Comparison of ENCODE assay signal across 13 cellular contexts in the genomic region with DNA sequence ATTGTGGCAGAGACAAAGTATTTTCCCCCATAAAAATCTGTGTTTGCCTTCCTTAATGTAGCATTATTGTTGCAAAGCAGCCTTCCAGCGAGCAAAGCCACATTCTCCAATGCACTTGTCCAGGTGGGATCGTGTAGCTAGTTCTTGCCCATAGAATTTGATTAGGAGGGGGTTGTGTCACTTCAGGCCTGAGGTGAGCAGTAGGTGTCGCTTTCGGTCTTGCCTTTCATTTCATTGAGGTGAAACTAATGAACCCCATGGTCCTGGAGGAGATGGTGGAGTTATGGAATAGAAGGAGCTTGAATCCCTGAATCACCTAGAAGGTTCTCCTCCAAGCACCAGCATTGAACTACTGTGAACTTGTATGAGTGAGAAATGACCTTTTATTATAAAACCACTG.
DNase-seq lines count a peak whose midpoint lies in the region; TF ChIP-seq lines count a peak whose summit lies in the region.
"Had no signal": no experiment of that assay in that cellular context is flagged by ENCODE, and none has a peak within 500 bp of the region (broad histone marks: within the 10 kb centered on the region; RNA-seq: fewer than 3 reads in every experiment).

No MANE protein-coding gene starts in this region.

- no peak for TF ChIP-seq POLR2A in suprapubic skin (IDR thresholded peaks at IDR 0.05)

- H3K27me3 ChIP-seq in brain microvascular endothelial cell (replicated peaks) (no peaks in the 10 kb centered on the region), liver (ENCODE audit: control insufficient read depth in 4 of 4, insufficient read depth in 4 of 4, low read length in 3 of 4) (no peaks in the 10 kb centered on the region), suprapubic skin (no peaks in the 10 kb centered on the region)

- peak; percentile 75 for TF ChIP-seq CTCF in LNCaP clone FGC (IDR thresholded peaks at IDR 0.05; ENCODE audit: control insufficient read depth, extremely low read depth, insufficient read depth)
- peak; percentile 15 for TF ChIP-seq CTCF in brain microvascular endothelial cell (IDR thresholded peaks at IDR 0.05; ENCODE audit: low read depth, low read length, missing control alignments)
- TF ChIP-seq CTCF in liver (IDR thresholded peaks at IDR 0.05; ENCODE audit: low read depth, low read length, missing input control): peak; percentile 6
- no peak for TF ChIP-seq CTCF in suprapubic skin (IDR thresholded peaks at IDR 0.05)

- H3K4me1 ChIP-seq in liver (ENCODE audit: control insufficient read depth in 4 of 4, insufficient read depth in 4 of 4, low read length in 3 of 4): no peaks in the 10 kb centered on the region
- H3K4me1 ChIP-seq in suprapubic skin: no peaks in the 10 kb centered on the region

- no peak overlapping the region for H3K4me3 ChIP-seq in LNCaP clone FGC (ENCODE audit: low read depth, low read length)
- no peak overlapping the region for H3K4me3 ChIP-seq in brain microvascular endothelial cell (ENCODE audit: low read depth, low read length)
- no peak overlapping the region for H3K4me3 ChIP-seq in liver (ENCODE audit: low read depth in 1 of 3, low read length in 3 of 3)
- H3K4me3 ChIP-seq in suprapubic skin: no peak overlapping the region

- DNase-seq in G401 (ENCODE audit: low spot score) (peak; percentile 21), LNCaP clone FGC (ENCODE audit: low read depth) (no peak), brain microvascular endothelial cell (no peak), NOMO-1 treated with DMSO at 0.1 percent for 48 hours (lab: John Stamatoyannopoulos, UW; ENCODE audit: unreplicated experiment) (no peak), suprapubic skin (ENCODE audit: low spot score in 2 of 2) (no peak)
- DNase-seq in activated CD4-positive, alpha-beta T cell treated with anti-CD3 and anti-CD28 coated beads for 1 hour: no peak
- DNase-seq: activated CD8-positive, alpha-beta memory T cell treated with anti-CD3 and anti-CD28 coated beads, Interleukin-2, amount 50 U/mL, for 4 hours; HCEC 1CT; IMR-90; NCI-H2029 treated with DMSO at 0.1 percent for 48 hours; stimulated activated CD4-positive, alpha-beta T cell treated with anti-CD3 and anti-CD28 coated beads, Interleukin-4, amount 100 ng/mL, for 1 hour; stimulated activated naive CD8-positive, alpha-beta T cell treated with anti-CD3 and anti-CD28 coated beads, Interleukin-15, amount 100 ng/mL, for 72 hours had no signal

- no peak for TF ChIP-seq EP300 in suprapubic skin (IDR thresholded peaks at IDR 0.05)

- H3K9ac ChIP-seq in liver (ENCODE audit: low read depth in 1 of 2, low read length in 2 of 2): no peak overlapping the region

- in situ Hi-C loops in G401 (cut with HindIII; ENCODE audit: low sequenced_read_pairs) (no loop called here), brain microvascular endothelial cell (cut with HindIII; ENCODE audit: low pct_ligation_motif_present, low sequenced_read_pairs) (no loop called here)

- H3K36me3 ChIP-seq in brain microvascular endothelial cell (replicated peaks) (no peaks in the 10 kb centered on the region), liver (ENCODE audit: control insufficient read depth in 4 of 4, insufficient read depth in 3 of 4, low read depth in 1 of 4, low read length in 3 of 4) (no peaks in the 10 kb centered on the region), suprapubic skin (no peaks in the 10 kb centered on the region)

- TF ChIP-seq RAD21 in liver (IDR thresholded peaks at IDR 0.05): peak; percentile 52 to 74

- no peak overlapping the region for H3K27ac ChIP-seq in brain microvascular endothelial cell
- H3K27ac ChIP-seq in liver (ENCODE audit: low read depth in 1 of 2, low read length in 2 of 2): no peak overlapping the region
- no peak overlapping the region for H3K27ac ChIP-seq in suprapubic skin

- H3K9me3 ChIP-seq in liver (ENCODE audit: control insufficient read depth in 4 of 4, low read length in 3 of 4) (no peaks in the 10 kb centered on the region), suprapubic skin (no peaks in the 10 kb centered on the region)

- 50% methylated on average over 4 of the region's 4 CpGs for WGBS in liver
- WGBS in suprapubic skin: 57% methylated on average over 4 of the region's 4 CpGs

TF ChIP-seq in liver, 16 proteins besides CTCF, POLR2A, EP300 and RAD21:
- TF ChIP-seq, protein P1, sequence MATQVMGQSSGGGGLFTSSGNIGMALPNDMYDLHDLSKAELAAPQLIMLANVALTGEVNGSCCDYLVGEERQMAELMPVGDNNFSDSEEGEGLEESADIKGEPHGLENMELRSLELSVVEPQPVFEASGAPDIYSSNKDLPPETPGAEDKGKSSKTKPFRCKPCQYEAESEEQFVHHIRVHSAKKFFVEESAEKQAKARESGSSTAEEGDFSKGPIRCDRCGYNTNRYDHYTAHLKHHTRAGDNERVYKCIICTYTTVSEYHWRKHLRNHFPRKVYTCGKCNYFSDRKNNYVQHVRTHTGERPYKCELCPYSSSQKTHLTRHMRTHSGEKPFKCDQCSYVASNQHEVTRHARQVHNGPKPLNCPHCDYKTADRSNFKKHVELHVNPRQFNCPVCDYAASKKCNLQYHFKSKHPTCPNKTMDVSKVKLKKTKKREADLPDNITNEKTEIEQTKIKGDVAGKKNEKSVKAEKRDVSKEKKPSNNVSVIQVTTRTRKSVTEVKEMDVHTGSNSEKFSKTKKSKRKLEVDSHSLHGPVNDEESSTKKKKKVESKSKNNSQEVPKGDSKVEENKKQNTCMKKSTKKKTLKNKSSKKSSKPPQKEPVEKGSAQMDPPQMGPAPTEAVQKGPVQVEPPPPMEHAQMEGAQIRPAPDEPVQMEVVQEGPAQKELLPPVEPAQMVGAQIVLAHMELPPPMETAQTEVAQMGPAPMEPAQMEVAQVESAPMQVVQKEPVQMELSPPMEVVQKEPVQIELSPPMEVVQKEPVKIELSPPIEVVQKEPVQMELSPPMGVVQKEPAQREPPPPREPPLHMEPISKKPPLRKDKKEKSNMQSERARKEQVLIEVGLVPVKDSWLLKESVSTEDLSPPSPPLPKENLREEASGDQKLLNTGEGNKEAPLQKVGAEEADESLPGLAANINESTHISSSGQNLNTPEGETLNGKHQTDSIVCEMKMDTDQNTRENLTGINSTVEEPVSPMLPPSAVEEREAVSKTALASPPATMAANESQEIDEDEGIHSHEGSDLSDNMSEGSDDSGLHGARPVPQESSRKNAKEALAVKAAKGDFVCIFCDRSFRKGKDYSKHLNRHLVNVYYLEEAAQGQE (IDR thresholded peaks at IDR 0.05): no peak
- TF ChIP-seq NR2F2 (IDR thresholded peaks at IDR 0.05): no peak
- no peak for TF ChIP-seq SP1 (IDR thresholded peaks at IDR 0.05)
- TF ChIP-seq GABPA (IDR thresholded peaks at IDR 0.05 in 1 of 2, conservative IDR thresholded peaks at IDR 0.05 in 1 of 2): no peak
- TF ChIP-seq, protein P2, sequence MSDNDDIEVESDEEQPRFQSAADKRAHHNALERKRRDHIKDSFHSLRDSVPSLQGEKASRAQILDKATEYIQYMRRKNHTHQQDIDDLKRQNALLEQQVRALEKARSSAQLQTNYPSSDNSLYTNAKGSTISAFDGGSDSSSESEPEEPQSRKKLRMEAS (IDR thresholded peaks at IDR 0.05): no peak
- TF ChIP-seq, protein P3, sequence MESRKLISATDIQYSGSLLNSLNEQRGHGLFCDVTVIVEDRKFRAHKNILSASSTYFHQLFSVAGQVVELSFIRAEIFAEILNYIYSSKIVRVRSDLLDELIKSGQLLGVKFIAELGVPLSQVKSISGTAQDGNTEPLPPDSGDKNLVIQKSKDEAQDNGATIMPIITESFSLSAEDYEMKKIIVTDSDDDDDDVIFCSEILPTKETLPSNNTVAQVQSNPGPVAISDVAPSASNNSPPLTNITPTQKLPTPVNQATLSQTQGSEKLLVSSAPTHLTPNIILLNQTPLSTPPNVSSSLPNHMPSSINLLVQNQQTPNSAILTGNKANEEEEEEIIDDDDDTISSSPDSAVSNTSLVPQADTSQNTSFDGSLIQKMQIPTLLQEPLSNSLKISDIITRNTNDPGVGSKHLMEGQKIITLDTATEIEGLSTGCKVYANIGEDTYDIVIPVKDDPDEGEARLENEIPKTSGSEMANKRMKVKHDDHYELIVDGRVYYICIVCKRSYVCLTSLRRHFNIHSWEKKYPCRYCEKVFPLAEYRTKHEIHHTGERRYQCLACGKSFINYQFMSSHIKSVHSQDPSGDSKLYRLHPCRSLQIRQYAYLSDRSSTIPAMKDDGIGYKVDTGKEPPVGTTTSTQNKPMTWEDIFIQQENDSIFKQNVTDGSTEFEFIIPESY (IDR thresholded peaks at IDR 0.05): no peak
- TF ChIP-seq, protein P4, sequence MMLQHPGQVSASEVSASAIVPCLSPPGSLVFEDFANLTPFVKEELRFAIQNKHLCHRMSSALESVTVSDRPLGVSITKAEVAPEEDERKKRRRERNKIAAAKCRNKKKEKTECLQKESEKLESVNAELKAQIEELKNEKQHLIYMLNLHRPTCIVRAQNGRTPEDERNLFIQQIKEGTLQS (IDR thresholded peaks at IDR 0.05): no peak
- no peak for TF ChIP-seq FOXA2 (IDR thresholded peaks at IDR 0.05)
- no peak for TF ChIP-seq RXRA (IDR thresholded peaks at IDR 0.05)
- TF ChIP-seq HNF4A (conservative IDR thresholded peaks at IDR 0.05): no peak
- no peak for TF ChIP-seq HNF4G (IDR thresholded peaks at IDR 0.05)
- TF ChIP-seq JUND (IDR thresholded peaks at IDR 0.05): no peak
- TF ChIP-seq FOXA1 (IDR thresholded peaks at IDR 0.05): no peak
- no peak for TF ChIP-seq YY1 (IDR thresholded peaks at IDR 0.05)
- TF ChIP-seq EGR1 (IDR thresholded peaks at IDR 0.05; ENCODE audit: low read depth in 2 of 2): no peak

Comparison
In these comparisons a context has a peak if more than half of its experiments do, and no peak if none do; other contexts are left out.
1. CTCF ChIP-seq: peak in LNCaP clone FGC (single experiment), brain microvascular endothelial cell (single experiment) and liver (single experiment); none in suprapubic skin (0 of 2).